8 cellular contexts compared by ENCODE assay signal in genomic region chr2:102251042-102251848, GRCh38.
DNase-seq lines count a peak whose midpoint lies in the region; ATAC-seq lines count a peak whose summit lies in the region.

No MANE protein-coding gene starts in this region.

- peak; percentile 65 to 78 for ATAC-seq in CD4-positive, CD25-positive, alpha-beta regulatory T cell (ENCODE audit: low read depth in 2 of 2)
- peak; percentile 53 for ATAC-seq in HG02763 (IDR thresholded peaks at IDR 0.05; ENCODE audit: unreplicated experiment)
- ATAC-seq in stimulated activated memory B cell treated with anti-CD40 and anti-IgM and Interleukin-4, amounts not matched to agents 10 μg/mL and 1 μg/mL and 100 μg/mL, for 72 hours: peak; percentile 70
- ATAC-seq in HG03139 (IDR thresholded peaks at IDR 0.05; ENCODE audit: unreplicated experiment): no peak

- H3K4me3 Mint-ChIP-seq in CD4-positive, CD25-positive, alpha-beta regulatory T cell: peak overlapping the region; percentile 81 to 95 (median 89)
- peak overlapping the region; percentile 64 for H3K4me3 Mint-ChIP-seq in stimulated activated memory B cell treated with anti-CD40 and anti-IgM and Interleukin-4, amounts not matched to agents 10 μg/mL and 1 μg/mL and 100 μg/mL, for 72 hours

- H3K9me3 Mint-ChIP-seq in CD4-positive, CD25-positive, alpha-beta regulatory T cell: no peaks in the 10 kb centered on the region
- H3K9me3 Mint-ChIP-seq in stimulated activated memory B cell treated with anti-CD40 and anti-IgM and Interleukin-4, amounts not matched to agents 10 μg/mL and 1 μg/mL and 100 μg/mL, for 72 hours: no peaks in the 10 kb centered on the region

- H3K36me3 Mint-ChIP-seq in CD4-positive, CD25-positive, alpha-beta regulatory T cell: no peaks in the 10 kb centered on the region
- H3K36me3 Mint-ChIP-seq in stimulated activated memory B cell treated with anti-CD40 and anti-IgM and Interleukin-4, amounts not matched to agents 10 μg/mL and 1 μg/mL and 100 μg/mL, for 72 hours: no peaks in the 10 kb centered on the region

- peak overlapping the region; percentile 67 to 89 (median 88) for H3K27ac Mint-ChIP-seq in CD4-positive, CD25-positive, alpha-beta regulatory T cell
- H3K27ac Mint-ChIP-seq in stimulated activated memory B cell treated with anti-CD40 and anti-IgM and Interleukin-4, amounts not matched to agents 10 μg/mL and 1 μg/mL and 100 μg/mL, for 72 hours: no peak overlapping the region

- H3K4me1 ChIP-seq in CD4-positive, CD25-positive, alpha-beta regulatory T cell (ENCODE audit: control insufficient read depth, insufficient read depth, low read length, poor library complexity, severe bottlenecking): peaks cover 22% of the 10 kb centered on the region

- H3K36me3 ChIP-seq in CD4-positive, CD25-positive, alpha-beta regulatory T cell (ENCODE audit: control insufficient read depth, insufficient read depth, low read length): no peaks in the 10 kb centered on the region

- H3K4me1 Mint-ChIP-seq in CD4-positive, CD25-positive, alpha-beta regulatory T cell: peaks cover 12 to 35% (median 23%) of the 10 kb centered on the region in 4 donors
- H3K4me1 Mint-ChIP-seq in stimulated activated memory B cell treated with anti-CD40 and anti-IgM and Interleukin-4, amounts not matched to agents 10 μg/mL and 1 μg/mL and 100 μg/mL, for 72 hours: peaks cover 14% of the 10 kb centered on the region

- peak; percentile 39 to 74 (median 60) for DNase-seq in CD4-positive, CD25-positive, alpha-beta regulatory T cell
- DNase-seq in activated CD4-positive, alpha-beta T cell treated with anti-CD3 and anti-CD28 coated beads for 48 hours: peak; percentile 84
- peak; percentile 47 for DNase-seq in effector CD4-positive, alpha-beta T cell
- peak; percentile 53 for DNase-seq in mucosa of gallbladder (ENCODE audit: low spot score)
- no peak for DNase-seq in 8988T

- peaks cover 10% of the 10 kb centered on the region for H3K27me3 Mint-ChIP-seq in CD4-positive, CD25-positive, alpha-beta regulatory T cell
- peaks cover 50% of the 10 kb centered on the region for H3K27me3 Mint-ChIP-seq in stimulated activated memory B cell treated with anti-CD40 and anti-IgM and Interleukin-4, amounts not matched to agents 10 μg/mL and 1 μg/mL and 100 μg/mL, for 72 hours

- no peaks in the 10 kb centered on the region for H3K9me3 ChIP-seq in CD4-positive, CD25-positive, alpha-beta regulatory T cell (ENCODE audit: control insufficient read depth in 2 of 2, low read length in 2 of 2)

- H3K4me3 ChIP-seq in CD4-positive, CD25-positive, alpha-beta regulatory T cell (ENCODE audit: low read depth, low read length): peak overlapping the region; percentile 84

- no peak overlapping the region for H3K27ac ChIP-seq in CD4-positive, CD25-positive, alpha-beta regulatory T cell (ENCODE audit: insufficient read depth, low read length, poor library complexity, severe bottlenecking)

- no peaks in the 10 kb centered on the region for H3K27me3 ChIP-seq in CD4-positive, CD25-positive, alpha-beta regulatory T cell (ENCODE audit: control insufficient read depth, insufficient read depth, low read length)
